ENCODE assay signal across 1 cellular context in genomic region chr19:45815501-45816216, GRCh38.
A peak's percentile ranks its signal among the peaks of the same experiment; 100 is the strongest.
TF ChIP-seq lines count a peak whose summit lies in the region.

No MANE protein-coding gene starts in this region.

TF ChIP-seq in K562, 482 proteins besides CTCF, POLR2A, EP300 and RAD21:
- TF ChIP-seq ATF7 (IDR thresholded peaks at IDR 0.05) (no peak), RBFOX2 (IDR thresholded peaks at IDR 0.05; ENCODE audit: low read depth, low read length) (0 out of 2 replicates have a peak, but pooled peaks have one; percentile 1), POLR2AphosphoS5 (IDR thresholded peaks at IDR 0.05; ENCODE audit: control insufficient read depth, insufficient read depth, low read depth, low read length) (0 out of 2 replicates have a peak, but pooled peaks have one; percentile 14), BMI1 (IDR thresholded peaks at IDR 0.05; ENCODE audit: low read length) (no peak)
TF ChIP-seq in K562: peak in this region for 2.
